Comparison of ENCODE assay signal across 20 cellular contexts in the genomic region with DNA sequence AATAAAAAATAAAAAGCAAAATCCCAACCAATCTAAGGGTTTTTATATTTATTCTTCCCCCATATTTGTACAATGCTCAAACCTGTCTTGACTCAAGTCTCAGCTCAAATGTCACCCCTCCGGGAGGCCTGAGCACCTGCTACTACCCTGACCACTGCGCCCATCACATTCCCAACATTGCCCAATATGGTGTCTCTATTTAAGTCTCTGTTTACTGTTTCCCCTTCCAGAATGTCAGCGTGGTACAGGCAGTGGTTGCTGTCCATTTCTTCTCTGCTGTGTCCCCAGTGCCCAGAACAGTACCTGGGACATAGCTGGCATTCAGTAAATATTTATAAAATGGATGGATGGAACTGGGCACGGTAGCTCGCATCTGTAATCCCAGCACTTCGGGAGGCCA. TPM values are rescaled to one million over a fixed set of nuclear protein-coding genes. Genes with fewer than 3 reads are reported as not detected.
A peak's percentile ranks its signal among the peaks of the same experiment; 100 is the strongest.
DNase-seq lines count a peak whose midpoint lies in the region; ATAC-seq and TF ChIP-seq lines count a peak whose summit lies in the region.
"Had no signal": no experiment of that assay in that cellular context is flagged by ENCODE, and none has a peak within 500 bp of the region (broad histone marks: within the 10 kb centered on the region; RNA-seq: fewer than 3 reads in every experiment).

No MANE protein-coding gene starts in this region.

- H3K27me3 ChIP-seq in heart right ventricle (no peaks in the 10 kb centered on the region), psoas muscle (ENCODE audit: insufficient read depth in 3 of 3, low read length in 2 of 3) (no peaks in the 10 kb centered on the region), spleen (replicated peaks in 1 of 7) (peaks cover 0 to 22% (median 0%) of the 10 kb centered on the region in 7 donors)
- H3K27me3 ChIP-seq: BLaER1 had no signal

- DNase-seq in Right ventricle myocardium superior (peak; percentile 11), heart right ventricle (no peak), myocyte (ENCODE audit: low read depth) (peak; percentile 88), psoas muscle (no peak), spleen (peak; percentile 3), NCI-H1092 (lab: John Stamatoyannopoulos, UW) (no peak), NCI-H524 (lab: John Stamatoyannopoulos, UW) (no peak), HFFc6 (no peak)
- DNase-seq: CD4-positive, CD25-positive, alpha-beta regulatory T cell; CD8-positive, alpha-beta T cell; DMS 273 treated with DMSO at 0.1 percent for 48 hours; DMS79; GF-D8 had no signal

- peaks cover 4 to 12% (median 10%) of the 10 kb centered on the region in 9 donors for H3K4me1 ChIP-seq in heart right ventricle
- H3K4me1 ChIP-seq in psoas muscle: peaks cover 17% of the 10 kb centered on the region
- peaks cover 8 to 17% (median 10%) of the 10 kb centered on the region in 6 donors for H3K4me1 ChIP-seq in spleen

- 96% methylated on average over 6 of the region's 6 CpGs for WGBS in heart right ventricle, 2 donors
- 43 to 59% (median 54%) methylated on average over 6 of the region's 6 CpGs for WGBS in psoas muscle, 3 donors
- 89 to 94% (median 94%) methylated on average over 6 of the region's 6 CpGs for WGBS in spleen, 5 donors

- no peak for ATAC-seq in Right ventricle myocardium superior (ENCODE audit: poor library complexity)
- no peak for ATAC-seq in heart right ventricle
- ATAC-seq in psoas muscle: peak; percentile 71 to 90 (median 82)
- ATAC-seq: CD8-positive, alpha-beta T cell; GM23338 had no signal

- H3K27me3 Mint-ChIP-seq in HFFc6 (ENCODE audit: insufficient read depth): peaks cover 19% of the 10 kb centered on the region

- no peaks in the 10 kb centered on the region for H3K9me3 ChIP-seq in heart right ventricle
- H3K9me3 ChIP-seq in psoas muscle: no peaks in the 10 kb centered on the region
- no peaks in the 10 kb centered on the region for H3K9me3 ChIP-seq in spleen
- H3K9me3 ChIP-seq: BLaER1, Caco-2, HAP-1 had no signal

- TF ChIP-seq POLR2A in spleen (IDR thresholded peaks at IDR 0.05): no peak

- H3K9me3 Mint-ChIP-seq in HFFc6: no peaks in the 10 kb centered on the region
- H3K9me3 Mint-ChIP-seq: CD4-positive, CD25-positive, alpha-beta regulatory T cell; CD8-positive, alpha-beta T cell had no signal

- no peak for TF ChIP-seq CTCF in heart right ventricle (IDR thresholded peaks at IDR 0.05)
- TF ChIP-seq CTCF in psoas muscle (IDR thresholded peaks at IDR 0.05): no peak
- no peak for TF ChIP-seq CTCF in spleen (IDR thresholded peaks at IDR 0.05 in 8 of 11, conservative IDR thresholded peaks at IDR 0.05 in 3 of 11)
- TF ChIP-seq CTCF in HFFc6 (IDR thresholded peaks at IDR 0.05): no peak

- no peak overlapping the region for H3K27ac ChIP-seq in heart right ventricle
- H3K27ac ChIP-seq in psoas muscle: peak overlapping the region; percentile 63
- no peak overlapping the region for H3K27ac ChIP-seq in spleen
- H3K27ac ChIP-seq: 22Rv1, BLaER1, C4-2B had no signal

- intact Hi-C loops in Right ventricle myocardium superior (cut with DNase I) (no loop called here), heart right ventricle (cut with DNase I) (loop anchor here in 3 of 10 donors (5.0 kb wide), 3 partner anchors 131 to 406 kb away; partner anchors contain the start of gene RAPGEF1 (in 1 of the 3)), psoas muscle (cut with DNase I) (loop anchor here (5.0 to 10.0 kb wide), 2 partner anchors 398 to 401 kb away; partner anchors contain the start of gene RAPGEF1 (in 1 of the 2)), spleen (cut with DNase I; ENCODE audit: low total_unique reads) (no loop called here)

- H3K36me3 ChIP-seq in heart right ventricle (no peaks in the 10 kb centered on the region), psoas muscle (ENCODE audit: insufficient read depth in 1 of 2, low read depth in 1 of 2) (no peaks in the 10 kb centered on the region), spleen (no peaks in the 10 kb centered on the region)
- H3K36me3 ChIP-seq: BLaER1, HAP-1 had no signal

- H3K4me3 ChIP-seq in heart right ventricle: no peak overlapping the region
- H3K4me3 ChIP-seq in psoas muscle: no peak overlapping the region
- no peak overlapping the region for H3K4me3 ChIP-seq in spleen
- H3K4me3 ChIP-seq: BLaER1, GM23338, HAP-1 had no signal

- no peak overlapping the region for H3K27ac Mint-ChIP-seq in HFFc6
- H3K27ac Mint-ChIP-seq: B cell; CD4-positive, CD25-positive, alpha-beta regulatory T cell; CD8-positive, alpha-beta T cell; GM23338 had no signal

- no peak overlapping the region for H3K4me3 Mint-ChIP-seq in HFFc6
- H3K4me3 Mint-ChIP-seq: B cell; CD4-positive, CD25-positive, alpha-beta regulatory T cell; CD8-positive, alpha-beta T cell; GM23338 had no signal

- H3K36me3 Mint-ChIP-seq in HFFc6 (ENCODE audit: low read depth): no peaks in the 10 kb centered on the region
- H3K36me3 Mint-ChIP-seq: CD4-positive, CD25-positive, alpha-beta regulatory T cell; CD8-positive, alpha-beta T cell had no signal

- H3K4me1 Mint-ChIP-seq in HFFc6 (ENCODE audit: low read depth): peaks cover 8% of the 10 kb centered on the region

RNA-seq across cellular contexts. Expression of gene PRRC2B, which starts 47.3 kb away (rescaled TPM):
- 124 TPM for total RNA-seq in Right ventricle myocardium superior
- total RNA-seq in heart right ventricle: 100 to 1,000 TPM; 107 to 153 (median 132) TPM
- polyA plus RNA-seq in heart right ventricle: 10 to 100 TPM; 26.4 to 77.1 TPM
- total RNA-seq in myocyte: 83.5 and 84.8 TPM in 2 replicates
- 91.1 TPM for polyA plus RNA-seq in myocyte (2012)
- total RNA-seq in psoas muscle: 100 to 1,000 TPM in 1 of 4 donors, 10 to 100 TPM in 3; 63.6 to 114 (median 78.7) TPM
- 10 to 100 TPM; 22.7 to 42.1 (median 27.5) TPM for polyA plus RNA-seq in psoas muscle
- 100 to 1,000 TPM; 136 to 235 (median 186) TPM for total RNA-seq in spleen
- polyA plus RNA-seq in spleen: 10 to 100 TPM; 23.3 to 63.1 (median 31.4) TPM
- 100 to 1,000 TPM; 130 to 173 (median 145) TPM for total RNA-seq in HFFc6 (2021; fragmentation: NEBNext Ultra II Directional; extraction: Animal tissue kit (Norgen Biotek cat#: 25700))

RNA-seq across cellular contexts. Expression of gene PLPP7, which starts 57.0 kb away (rescaled TPM):
- total RNA-seq in Right ventricle myocardium superior (115 TPM), heart right ventricle (100 to 1,000 TPM in 5 of 10 donors, 10 to 100 TPM in 5; 76.1 to 140 (median 102) TPM), myocyte (63.5 and 92.3 TPM in 2 replicates), psoas muscle (100 to 1,000 TPM in 2 of 4 donors, 10 to 100 TPM in 2; 31.0 to 131 (median 94.5) TPM), spleen (1 to 10 TPM; 2.3 to 3.8 (median 3.1) TPM)
- polyA plus RNA-seq in heart right ventricle (100 to 1,000 TPM in 1 of 2 donors, 10 to 100 TPM in 1; 42.6 to 129 TPM), psoas muscle (100 to 1,000 TPM in 1 of 3 donors, 10 to 100 TPM in 2; 19.4 to 156 (median 90.5) TPM), spleen (1 to 10 TPM; 1.1 to 2.1 (median 1.3) TPM)
- polyA plus RNA-seq in myocyte (2012): 23.8 TPM
- 10 to 100 TPM in 1 of 6 experiments, 1 to 10 TPM in 5; 1.2 to 10.2 (median 1.9) TPM for total RNA-seq in HFFc6 (2021; fragmentation: NEBNext Ultra II Directional; extraction: Animal tissue kit (Norgen Biotek cat#: 25700))
- total RNA-seq: CD4-positive, CD25-positive, alpha-beta regulatory T cell; CD8-positive, alpha-beta T cell had no signal
- polyA plus RNA-seq: CD4-positive, CD25-positive, alpha-beta regulatory T cell had no signal

Comparison
In these comparisons a context has a peak if more than half of its experiments do, and no peak if none do; other contexts are left out.
1. DNase-seq: peak in Right ventricle myocardium superior (single experiment), myocyte (single experiment) and spleen (single experiment); none in heart right ventricle (0 of 2), psoas muscle (0 of 2), NCI-H1092 (single experiment), NCI-H524 (0 of 2) and HFFc6 (single experiment).
2. ATAC-seq: peak in psoas muscle (4 of 4); none in Right ventricle myocardium superior (single experiment) and heart right ventricle (0 of 8).
3. intact Hi-C loops: an anchor here in psoas muscle (5.0 to 10.0 kb wide); none called in Right ventricle myocardium superior and spleen.